In genomic region chr2:98484652-98485452, GRCh38 we compare ENCODE assay signal across 1 cellular context.
TF ChIP-seq lines count a peak whose summit lies in the region.

No MANE protein-coding gene starts in this region.

TF ChIP-seq in H1, 55 proteins besides CTCF, POLR2A, EP300 and RAD21:
- no peak for TF ChIP-seq POU5F1 (IDR thresholded peaks at IDR 0.05; ENCODE audit: low read depth, low read length)
- TF ChIP-seq CBX5 (IDR thresholded peaks at IDR 0.05; ENCODE audit: low read depth, low read length): no peak
- no peak for TF ChIP-seq SIRT6 (IDR thresholded peaks at IDR 0.05; ENCODE audit: low read length)
- no peak for TF ChIP-seq BACH1 (IDR thresholded peaks at IDR 0.05; ENCODE audit: low read length)
- TF ChIP-seq KDM5A (IDR thresholded peaks at IDR 0.05; ENCODE audit: low read length): no peak
- TF ChIP-seq CREB1 (IDR thresholded peaks at IDR 0.05): no peak
- no peak for TF ChIP-seq CHD7 (IDR thresholded peaks at IDR 0.05; ENCODE audit: insufficient replicate concordance, low read length)
- TF ChIP-seq TEAD4 (IDR thresholded peaks at IDR 0.05; ENCODE audit: low read depth, low read length): no peak
- no peak for TF ChIP-seq MAFK (IDR thresholded peaks at IDR 0.05; ENCODE audit: low read depth, low read length)
- TF ChIP-seq RXRA (IDR thresholded peaks at IDR 0.05; ENCODE audit: insufficient read depth, low read depth, low read length): no peak
- no peak for TF ChIP-seq USF2 (IDR thresholded peaks at IDR 0.05; ENCODE audit: low read length)
- TF ChIP-seq NANOG (IDR thresholded peaks at IDR 0.05; ENCODE audit: insufficient read depth, low read depth, low read length, poor library complexity, severe bottlenecking): no peak
- TF ChIP-seq EZH2 (IDR thresholded peaks at IDR 0.05; ENCODE audit: low read depth, low read length, severe bottlenecking): no peak
- TF ChIP-seq KDM4A (IDR thresholded peaks at IDR 0.05; ENCODE audit: low read depth, low read length, severe bottlenecking): no peak
